Comparison of ENCODE assay signal across 8 cellular contexts in the genomic region with DNA sequence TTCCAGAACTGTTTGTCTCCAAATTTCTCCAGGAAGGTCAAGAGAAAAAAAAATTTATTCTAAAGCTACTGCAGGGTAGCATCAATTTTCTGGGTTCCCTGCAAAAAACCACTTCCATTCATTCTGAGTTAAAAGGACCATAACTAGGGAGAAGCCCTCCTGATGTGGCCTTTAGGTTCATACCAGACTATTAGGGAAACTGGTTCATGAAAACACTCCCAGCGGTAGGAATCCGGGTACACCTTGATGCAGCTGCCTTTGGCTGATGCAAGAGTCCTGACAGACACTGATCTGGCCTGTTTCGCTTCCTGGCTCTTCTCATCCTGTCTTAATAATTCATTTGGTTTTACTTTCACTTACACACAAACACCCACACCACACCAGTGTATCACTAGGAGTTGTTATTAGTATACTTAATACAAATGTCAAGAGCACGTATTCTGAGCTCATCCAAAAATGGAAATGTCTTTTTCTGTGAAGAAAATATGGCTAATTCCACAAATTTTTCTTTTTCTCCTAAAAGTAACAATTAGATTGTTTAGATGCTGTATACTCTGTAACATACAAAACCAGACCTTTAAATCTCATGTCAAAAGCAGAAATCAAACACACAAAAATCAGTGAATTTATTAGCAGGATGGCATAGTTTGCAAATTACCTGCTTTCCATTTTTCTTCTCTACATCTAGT.
DNase-seq lines count a peak whose midpoint lies in the region; ATAC-seq and TF ChIP-seq lines count a peak whose summit lies in the region.

No MANE protein-coding gene starts in this region.

- TF ChIP-seq POLR2A in GM18526 (IDR thresholded peaks at IDR 0.05; ENCODE audit: extremely low read depth, insufficient read length): peak; percentile 30

- ATAC-seq in HG02798 (IDR thresholded peaks at IDR 0.05; ENCODE audit: poor library complexity, unreplicated experiment): peak; percentile 88

- intact Hi-C loops in posterior cingulate gyrus (cut with DNase I): loop anchor here (10.0 kb wide), 1 partner anchor 244 kb away; no protein-coding TSS in a partner anchor

- DNase-seq in NOMO-1 treated with dmso at 0.1 percent for 144 hours (lab: John Stamatoyannopoulos, UW; ENCODE audit: unreplicated experiment) (peak; percentile 42), hepatic stellate cell (ENCODE audit: low spot score) (peak; percentile 15), retina (no peak), posterior cingulate gyrus (no peak)
- DNase-seq in activated T-cell treated with anti-CD3 and anti-CD28 coated beads, Interleukin-2, amount 50 U/mL, for 48 hours: peak; percentile 54 to 65
- peak; percentile 24 to 38 for DNase-seq in stimulated activated CD4-positive, alpha-beta T cell treated with anti-CD3 and anti-CD28 coated beads, Interleukin-4, amount 100 ng/mL, for 48 hours (ENCODE audit: low read depth in 2 of 2)

Comparison
In these comparisons a context has a peak if more than half of its experiments do, and no peak if none do; other contexts are left out.
1. DNase-seq: peak in NOMO-1 treated with dmso at 0.1 percent for 144 hours (single experiment), activated T-cell treated with anti-CD3 and anti-CD28 coated beads, Interleukin-2, amount 50 U/mL, for 48 hours (2 of 2), hepatic stellate cell (single experiment) and stimulated activated CD4-positive, alpha-beta T cell treated with anti-CD3 and anti-CD28 coated beads, Interleukin-4, amount 100 ng/mL, for 48 hours (2 of 2); none in retina (single experiment) and posterior cingulate gyrus (0 of 10).